28 cellular contexts compared by ENCODE assay signal in genomic region chr14:54512393-54512792, GRCh38. TPM values are rescaled to one million over a fixed set of nuclear protein-coding genes. Genes with fewer than 3 reads are reported as not detected.
DNase-seq lines count a peak whose midpoint lies in the region; ATAC-seq and TF ChIP-seq lines count a peak whose summit lies in the region.
"Had no signal": no experiment of that assay in that cellular context is flagged by ENCODE, and none has a peak within 500 bp of the region (broad histone marks: within the 10 kb centered on the region; RNA-seq: fewer than 3 reads in every experiment).

No MANE protein-coding gene starts in this region.

- ATAC-seq in right cardiac atrium, result no peak
- ATAC-seq in naive thymus-derived CD8-positive, alpha-beta T cell, result no peak
- no peak for ATAC-seq in left lung
- ATAC-seq: CD8-positive, alpha-beta T cell; stimulated activated naive CD8-positive, alpha-beta T cell treated with anti-CD3 and anti-CD28 coated beads, Interleukin-15, amount 100 ng/mL, for 72 hours had no signal

- H3K9me3 Mint-ChIP-seq in brain, result peaks cover 22 to 29% (median 25%) of the 10 kb centered on the region in 5 experiments
- H3K9me3 Mint-ChIP-seq in naive thymus-derived CD8-positive, alpha-beta T cell, result peaks cover 0 to 17% (median 7%) of the 10 kb centered on the region in 9 donors
- peaks cover 8% of the 10 kb centered on the region for H3K9me3 Mint-ChIP-seq in type B pancreatic cell

- H3K4me1 ChIP-seq in left ventricle myocardium inferior, result peaks cover 47% of the 10 kb centered on the region
- H3K4me1 ChIP-seq in right cardiac atrium (ENCODE audit: control insufficient read depth, insufficient read depth, low read length), result peaks cover 1% of the 10 kb centered on the region
- H3K4me1 ChIP-seq in uterus, result peaks cover 0 to 12% of the 10 kb centered on the region in 2 donors
- peaks cover 6 to 24% of the 10 kb centered on the region in 2 donors for H3K4me1 ChIP-seq in left lung

- H3K27me3 ChIP-seq in left ventricle myocardium inferior (ENCODE audit: low read depth), result no peaks in the 10 kb centered on the region
- H3K27me3 ChIP-seq in right cardiac atrium (ENCODE audit: control insufficient read depth, insufficient read depth), result no peaks in the 10 kb centered on the region
- no peaks in the 10 kb centered on the region for H3K27me3 ChIP-seq in uterus
- H3K27me3 ChIP-seq in left lung, result no peaks in the 10 kb centered on the region
- H3K27me3 ChIP-seq: vagina had no signal

- H3K36me3 ChIP-seq in left ventricle myocardium inferior (peaks cover 19% of the 10 kb centered on the region), uterus (no peaks in the 10 kb centered on the region), left lung (peaks cover 0 to 6% of the 10 kb centered on the region in 2 donors)
- H3K36me3 ChIP-seq: thoracic aorta had no signal

- no peak for DNase-seq in left ventricle myocardium inferior
- no peak for DNase-seq in right cardiac atrium
- no peak for DNase-seq in naive thymus-derived CD8-positive, alpha-beta T cell
- DNase-seq in type B pancreatic cell (ENCODE audit: extremely low spot score, unreplicated experiment), result no peak
- no peak for DNase-seq in uterus
- no peak for DNase-seq in kidney tubule cell (ENCODE audit: low spot score)
- no peak for DNase-seq in left lung
- DNase-seq: activated CD4-positive, alpha-beta T cell treated with anti-CD3 and anti-CD28 coated beads for 4 hours; activated naive CD8-positive, alpha-beta T cell treated with anti-CD3 and anti-CD28 coated beads for 36 hours; activated T-cell treated with anti-CD3 and anti-CD28 coated beads for 4 hours; CD8-positive, alpha-beta T cell; DMS 273 treated with DMSO at 0.1 percent for 48 hours; effector CD4-positive, alpha-beta T cell; EL; erythroblast; immature natural killer cell; Kasumi-1; MV-4-11; naive B cell; NCI-H1436; NCI-H2081; SIG-M5; stimulated activated CD4-positive, alpha-beta T cell treated with anti-CD3 and anti-CD28 coated beads, Interleukin-2, amount 100 ng/mL, for 24 hours; stimulated activated naive CD8-positive, alpha-beta T cell treated with anti-CD3 and anti-CD28 coated beads, Interleukin-15, amount 100 ng/mL, for 72 hours had no signal

- TF ChIP-seq POLR2A in uterus (IDR thresholded peaks at IDR 0.05), result no peak

- intact Hi-C loops in left ventricle myocardium inferior (cut with micrococcal nuclease), result no loop called here
- intact Hi-C loops in right cardiac atrium (cut with DNase I), result no loop called here
- intact Hi-C loops in uterus (cut with DNase I; ENCODE audit: low total_unique reads), result no loop called here
- intact Hi-C loops in left lung (cut with DNase I), result no loop called here

- TF ChIP-seq CTCF in left ventricle myocardium inferior (IDR thresholded peaks at IDR 0.05; ENCODE audit: borderline replicate concordance) (no peak), brain (conservative IDR thresholded peaks at IDR 0.05) (no peak), type B pancreatic cell (conservative IDR thresholded peaks at IDR 0.05) (no peak), uterus (IDR thresholded peaks at IDR 0.05) (no peak), left lung (IDR thresholded peaks at IDR 0.05) (no peak)

- H3K36me3 Mint-ChIP-seq in brain, result peaks cover 46% of the 10 kb centered on the region
- peaks cover 9 to 32% (median 30%) of the 10 kb centered on the region in 3 donors for H3K36me3 Mint-ChIP-seq in naive thymus-derived CD8-positive, alpha-beta T cell
- peaks cover 32% of the 10 kb centered on the region for H3K36me3 Mint-ChIP-seq in type B pancreatic cell

- H3K4me3 ChIP-seq in left ventricle myocardium inferior (no peak overlapping the region), right cardiac atrium (ENCODE audit: low read length) (no peak overlapping the region), uterus (no peak overlapping the region), left lung (no peak overlapping the region)
- H3K4me3 ChIP-seq: thoracic aorta, vagina had no signal

- H3K4me3 Mint-ChIP-seq in brain (peak overlapping the region; percentile 15 to 99 (median 93)), type B pancreatic cell (peak overlapping the region; percentile 32)
- H3K4me3 Mint-ChIP-seq in naive thymus-derived CD8-positive, alpha-beta T cell, result peak overlapping the region in 4 of 10 donors; percentile 18 to 92 (median 36)
- H3K4me3 Mint-ChIP-seq: activated naive CD8-positive, alpha-beta T cell treated with anti-CD3 and anti-CD28 coated beads for 36 hours; stimulated activated naive CD8-positive, alpha-beta T cell treated with anti-CD3 and anti-CD28 coated beads, Interleukin-15, amount 100 ng/mL, for 72 hours had no signal

- POLR2A ChIA-PET in naive thymus-derived CD8-positive, alpha-beta T cell (lab: Charles Lee), result interaction anchor here (0.7 kb wide), 1 partner anchor 36 kb away, joined by 3 read pairs; no protein-coding TSS in a partner anchor

- H3K4me1 Mint-ChIP-seq in brain, result peaks cover 39% of the 10 kb centered on the region
- H3K4me1 Mint-ChIP-seq in naive thymus-derived CD8-positive, alpha-beta T cell, result peaks cover 36 to 68% (median 63%) of the 10 kb centered on the region in 4 donors
- peaks cover 28% of the 10 kb centered on the region for H3K4me1 Mint-ChIP-seq in type B pancreatic cell (ENCODE audit: unreplicated experiment)

- H3K27ac Mint-ChIP-seq in brain (peak overlapping the region in 1 of 5 experiments; percentile 86), type B pancreatic cell (no peak overlapping the region)
- peak overlapping the region in 7 of 10 donors; percentile 23 to 53 (median 27) for H3K27ac Mint-ChIP-seq in naive thymus-derived CD8-positive, alpha-beta T cell
- H3K27ac Mint-ChIP-seq: activated naive CD8-positive, alpha-beta T cell treated with anti-CD3 and anti-CD28 coated beads for 36 hours; stimulated activated naive CD8-positive, alpha-beta T cell treated with anti-CD3 and anti-CD28 coated beads, Interleukin-15, amount 100 ng/mL, for 72 hours; T-helper 2 cell treated with Interferon-gamma antibody and Interleukin-4, amounts not matched to agents 5 μg/mL and 100 μg/mL, for 36 hours had no signal

- H3K27ac ChIP-seq in left ventricle myocardium inferior (replicated peaks), result peak overlapping the region; percentile 7
- no peak overlapping the region for H3K27ac ChIP-seq in right cardiac atrium (ENCODE audit: low read length)
- no peak overlapping the region for H3K27ac ChIP-seq in uterus
- H3K27ac ChIP-seq in left lung, result no peak overlapping the region
- H3K27ac ChIP-seq: thoracic aorta, vagina had no signal

- H3K27me3 Mint-ChIP-seq in brain (peaks cover 13% of the 10 kb centered on the region), type B pancreatic cell (no peaks in the 10 kb centered on the region)
- no peaks in the 10 kb centered on the region for H3K27me3 Mint-ChIP-seq in naive thymus-derived CD8-positive, alpha-beta T cell
- H3K27me3 Mint-ChIP-seq: activated naive CD8-positive, alpha-beta T cell treated with anti-CD3 and anti-CD28 coated beads for 36 hours; naive B cell; stimulated activated naive CD8-positive, alpha-beta T cell treated with anti-CD3 and anti-CD28 coated beads, Interleukin-15, amount 100 ng/mL, for 72 hours had no signal

- WGBS in right cardiac atrium, result 54% methylated on average over 1 of the region's 1 CpG

- peaks cover 16% of the 10 kb centered on the region for H3K9me3 ChIP-seq in left ventricle myocardium inferior (replicated peaks)
- no peaks in the 10 kb centered on the region for H3K9me3 ChIP-seq in right cardiac atrium (ENCODE audit: control insufficient read depth, low read length)
- H3K9me3 ChIP-seq in uterus, result peaks cover 0 to 10% of the 10 kb centered on the region in 2 donors
- peaks cover 5 to 16% of the 10 kb centered on the region in 2 donors for H3K9me3 ChIP-seq in left lung

RNA-seq across cellular contexts. Expression of gene CGRRF1, which starts 2.7 kb away (rescaled TPM):
- total RNA-seq in left ventricle myocardium inferior (21.3 TPM), right cardiac atrium (10 to 100 TPM; 17.2 to 27.2 (median 25.6) TPM), type B pancreatic cell (ENCODE audit: low replicate concordance) (12.1 and 16.7 TPM in 2 replicates), uterus (10 to 100 TPM; 32.1 to 50.2 (median 33.7) TPM), left lung (10 to 100 TPM; 17.5 to 20.1 TPM)
- polyA plus RNA-seq in right cardiac atrium (16.8 TPM), brain (ENCODE audit: insufficient read depth, low read depth, low replicate concordance) (19.0 TPM)
- 10 to 100 TPM; 24.3 to 26.2 TPM for total RNA-seq in naive thymus-derived CD8-positive, alpha-beta T cell
- 10 to 100 TPM; 19.4 to 29.2 (median 24.0) TPM for polyA plus RNA-seq in naive thymus-derived CD8-positive, alpha-beta T cell

RNA-seq across cellular contexts. Expression of gene GMFB, which starts 23.6 kb away (rescaled TPM):
- total RNA-seq in left ventricle myocardium inferior, result 23.4 TPM
- total RNA-seq in right cardiac atrium, result 10 to 100 TPM; 32.7 to 37.5 (median 35.8) TPM
- polyA plus RNA-seq in right cardiac atrium, result 13.2 TPM
- polyA plus RNA-seq in brain (ENCODE audit: insufficient read depth, low read depth, low replicate concordance), result 17.2 TPM
- total RNA-seq in naive thymus-derived CD8-positive, alpha-beta T cell, result 10 to 100 TPM; 34.4 to 38.3 TPM
- polyA plus RNA-seq in naive thymus-derived CD8-positive, alpha-beta T cell, result 10 to 100 TPM in 2 of 3 donors, 1 to 10 TPM in 1; 9.2 to 13.9 (median 11.0) TPM
- total RNA-seq in type B pancreatic cell (ENCODE audit: low replicate concordance), result 43.4 and 48.8 TPM in 2 replicates
- total RNA-seq in uterus, result 100 to 1,000 TPM in 1 of 4 donors, 10 to 100 TPM in 3; 39.5 to 169 (median 45.7) TPM
- total RNA-seq in left lung, result 10 to 100 TPM; 54.8 to 70.3 TPM

RNA-seq across cellular contexts. Expression of gene SAMD4A, which starts 54.5 kb away (rescaled TPM):
- 173 TPM for total RNA-seq in left ventricle myocardium inferior
- 100 to 1,000 TPM; 124 to 166 (median 144) TPM for total RNA-seq in right cardiac atrium
- polyA plus RNA-seq in right cardiac atrium, result 57.2 TPM
- 3.1 TPM for polyA plus RNA-seq in brain (ENCODE audit: insufficient read depth, low read depth, low replicate concordance)
- under 1 TPM; 0.85 to 0.99 TPM for total RNA-seq in naive thymus-derived CD8-positive, alpha-beta T cell
- polyA plus RNA-seq in naive thymus-derived CD8-positive, alpha-beta T cell, result not detected
- 14.4 and 23.0 TPM in 2 replicates for total RNA-seq in type B pancreatic cell (ENCODE audit: low replicate concordance)
- 10 to 100 TPM; 46.9 to 67.8 (median 55.0) TPM for total RNA-seq in uterus
- 10 to 100 TPM; 22.3 to 40.5 TPM for total RNA-seq in left lung
- polyA plus RNA-seq: immature natural killer cell had no signal
